In genomic region chr7:103117016-103117415, GRCh38 we compare ENCODE assay signal across 18 cellular contexts.
"Had no signal": no experiment of that assay in that cellular context is flagged by ENCODE, and none has a peak within 500 bp of the region (broad histone marks: within the 10 kb centered on the region; RNA-seq: fewer than 3 reads in every experiment).

No MANE protein-coding gene starts in this region.

- H3K9me3 ChIP-seq: breast epithelium, mucosa of descending colon, sigmoid colon, thyroid gland had no signal

- H3K4me3 ChIP-seq: breast epithelium, coronary artery, mucosa of descending colon, sigmoid colon, smooth muscle cell, thyroid gland had no signal

- H3K4me1 ChIP-seq: breast epithelium, sigmoid colon, thyroid gland had no signal

- H3K27me3 ChIP-seq: breast epithelium, sigmoid colon, thyroid gland had no signal

- ATAC-seq: left cardiac atrium; mucosa of descending colon; stimulated activated naive B cell treated with anti-CD40 and anti-IgM and Interleukin-4, amounts not matched to agents 10 μg/mL and 1 μg/mL and 100 μg/mL, for 72 hours had no signal

- DNase-seq: activated B cell treated with CpG ODN at 0.5 μM for 24 hours; activated CD4-positive, alpha-beta memory T cell treated with anti-CD3 and anti-CD28 coated beads for 36 hours; activated CD4-positive, alpha-beta T cell treated with anti-CD3 and anti-CD28 coated beads for 4 hours; activated naive CD4-positive, alpha-beta T cell treated with Interleukin-2 at 50 U/mL for 16 hours; activated naive CD8-positive, alpha-beta T cell treated with anti-CD3 and anti-CD28 coated beads for 36 hours; activated T-cell treated with anti-CD3 and anti-CD28 coated beads, Interleukin-2, amount 50 U/mL, for 48 hours; left cardiac atrium; mucosa of descending colon; nephron progenitor cell; occipital lobe; sigmoid colon; stimulated activated CD4-positive, alpha-beta T cell treated with anti-CD3 and anti-CD28 coated beads, Interleukin-15, amount 100 ng/mL, for 24 hours; stimulated activated naive B cell treated with anti-CD40 and anti-IgM and Interleukin-4, amounts not matched to agents 10 μg/mL and 1 μg/mL and 100 μg/mL, for 72 hours; T-helper 9 cell; thyroid gland had no signal

- H3K36me3 ChIP-seq: breast epithelium had no signal

- H3K27ac ChIP-seq: breast epithelium, coronary artery, sigmoid colon, thyroid gland had no signal
